Comparison of ENCODE assay signal across 1 cellular context in genomic region chr13:20073775-20074174, GRCh38.
TF ChIP-seq lines count a peak whose summit lies in the region.

No MANE protein-coding gene starts in this region.

TF ChIP-seq in GM12878, 131 proteins besides CTCF, POLR2A, EP300 and RAD21 (continued from another document):
- TF ChIP-seq RAD51 (IDR thresholded peaks at IDR 0.05) (no peak), YY1 (IDR thresholded peaks at IDR 0.05; ENCODE audit: low read depth, low read length) (no peak), ZBTB40 (IDR thresholded peaks at IDR 0.05; ENCODE audit: borderline replicate concordance) (no peak), PBX3 (IDR thresholded peaks at IDR 0.05; ENCODE audit: insufficient replicate concordance, low read depth, low read length) (no peak), POU2F2 (IDR thresholded peaks at IDR 0.05; ENCODE audit: borderline replicate concordance, low read depth, low read length) (no peak), FOS (IDR thresholded peaks at IDR 0.05; ENCODE audit: borderline replicate concordance, extremely low read depth, insufficient read length) (no peak), CEBPB (IDR thresholded peaks at IDR 0.05; ENCODE audit: borderline replicate concordance in 1 of 2, low read depth in 2 of 2, low read length in 2 of 2) (peak in 1 of 2 experiments; percentile 62; a peak in 1 of 4 replicates), ZNF24 (IDR thresholded peaks at IDR 0.05) (peak; percentile 33; the same call in 1 of the 2 replicates), FOXM1 (IDR thresholded peaks at IDR 0.05; ENCODE audit: low read depth, low read length) (no peak), HDGF (IDR thresholded peaks at IDR 0.05) (no peak), REST (IDR thresholded peaks at IDR 0.05; ENCODE audit: low read depth, low read length) (no peak), ESRRA (IDR thresholded peaks at IDR 0.05; ENCODE audit: low read length) (no peak), SIX5 (IDR thresholded peaks at IDR 0.05; ENCODE audit: low read depth, low read length, severe bottlenecking) (no peak), SPI1 (IDR thresholded peaks at IDR 0.05; ENCODE audit: borderline replicate concordance, insufficient read depth, low read depth, low read length) (peak; percentile 85), RFX5 (IDR thresholded peaks at IDR 0.05; ENCODE audit: low read depth, low read length) (no peak), BCL11A (IDR thresholded peaks at IDR 0.05; ENCODE audit: low read depth, low read length) (no peak), EED (IDR thresholded peaks at IDR 0.05; ENCODE audit: low read depth) (no peak), MTA2 (IDR thresholded peaks at IDR 0.05; ENCODE audit: low read depth) (peak; percentile 84), RELB (IDR thresholded peaks at IDR 0.05; ENCODE audit: low read depth) (0 out of 2 replicates have a peak, but pooled peaks have one; percentile 24), TCF3 (IDR thresholded peaks at IDR 0.05; ENCODE audit: borderline replicate concordance, insufficient read depth, low read depth, low read length) (no peak)
